ENCODE assay signal across 1 cellular context in the genomic region with DNA sequence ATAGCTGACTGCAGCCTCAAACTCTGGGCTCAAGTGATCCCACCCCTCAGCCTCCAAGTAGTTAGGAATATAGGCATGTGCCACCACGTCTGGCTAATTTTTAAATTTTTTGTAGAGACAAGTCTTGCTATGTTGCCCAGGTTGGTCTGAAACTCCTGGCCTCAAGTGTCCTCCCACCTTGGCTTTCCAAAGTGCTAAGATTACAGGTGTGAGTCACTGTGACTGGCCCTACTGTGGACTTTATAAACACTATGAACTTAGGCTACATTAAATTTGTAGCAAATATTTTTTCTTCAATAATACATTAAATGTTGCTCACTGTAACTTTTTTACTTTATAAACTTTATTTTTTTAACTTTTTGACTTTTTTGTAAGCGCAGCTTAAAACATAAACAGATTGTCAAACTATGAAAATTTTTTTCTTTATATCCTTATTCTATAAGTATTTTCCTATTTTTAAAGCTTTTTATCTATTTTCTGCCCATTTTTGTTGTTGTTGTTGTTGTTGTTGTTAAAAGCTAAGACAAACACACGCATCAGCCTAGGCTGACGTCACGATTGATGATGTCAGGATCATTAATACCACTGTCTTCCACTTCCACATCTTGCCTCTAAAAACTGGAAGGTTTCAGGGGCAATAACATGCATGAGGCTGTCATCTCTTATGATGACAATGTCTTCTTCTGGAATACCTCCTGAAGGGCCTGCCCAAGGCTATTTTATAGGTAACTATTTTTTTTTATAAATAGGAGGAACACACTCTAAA.
TF ChIP-seq lines count a peak whose summit lies in the region.

No MANE protein-coding gene starts in this region.

TF ChIP-seq in HepG2, 621 proteins besides CTCF, POLR2A, EP300 and RAD21 (continued from another document):
- TF ChIP-seq CREB1 (IDR thresholded peaks at IDR 0.05) (peak; percentile 94), CREB1 (CRISPR knock-in tag; IDR thresholded peaks at IDR 0.05) (no peak), ATF7 (IDR thresholded peaks at IDR 0.05) (0 out of 2 replicates have a peak, but pooled peaks have one; percentile 27), ATF7 (CRISPR knock-in tag; IDR thresholded peaks at IDR 0.05) (no peak), NCOR1 (IDR thresholded peaks at IDR 0.05; ENCODE audit: borderline replicate concordance, low read length) (no peak)
- TF ChIP-seq, protein P1, sequence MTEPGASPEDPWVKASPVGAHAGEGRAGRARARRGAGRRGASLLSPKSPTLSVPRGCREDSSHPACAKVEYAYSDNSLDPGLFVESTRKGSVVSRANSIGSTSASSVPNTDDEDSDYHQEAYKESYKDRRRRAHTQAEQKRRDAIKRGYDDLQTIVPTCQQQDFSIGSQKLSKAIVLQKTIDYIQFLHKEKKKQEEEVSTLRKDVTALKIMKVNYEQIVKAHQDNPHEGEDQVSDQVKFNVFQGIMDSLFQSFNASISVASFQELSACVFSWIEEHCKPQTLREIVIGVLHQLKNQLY (CRISPR knock-in tag; IDR thresholded peaks at IDR 0.05): no peak
- TF ChIP-seq, protein P2, sequence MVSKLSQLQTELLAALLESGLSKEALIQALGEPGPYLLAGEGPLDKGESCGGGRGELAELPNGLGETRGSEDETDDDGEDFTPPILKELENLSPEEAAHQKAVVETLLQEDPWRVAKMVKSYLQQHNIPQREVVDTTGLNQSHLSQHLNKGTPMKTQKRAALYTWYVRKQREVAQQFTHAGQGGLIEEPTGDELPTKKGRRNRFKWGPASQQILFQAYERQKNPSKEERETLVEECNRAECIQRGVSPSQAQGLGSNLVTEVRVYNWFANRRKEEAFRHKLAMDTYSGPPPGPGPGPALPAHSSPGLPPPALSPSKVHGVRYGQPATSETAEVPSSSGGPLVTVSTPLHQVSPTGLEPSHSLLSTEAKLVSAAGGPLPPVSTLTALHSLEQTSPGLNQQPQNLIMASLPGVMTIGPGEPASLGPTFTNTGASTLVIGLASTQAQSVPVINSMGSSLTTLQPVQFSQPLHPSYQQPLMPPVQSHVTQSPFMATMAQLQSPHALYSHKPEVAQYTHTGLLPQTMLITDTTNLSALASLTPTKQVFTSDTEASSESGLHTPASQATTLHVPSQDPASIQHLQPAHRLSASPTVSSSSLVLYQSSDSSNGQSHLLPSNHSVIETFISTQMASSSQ (IDR thresholded peaks at IDR 0.05; ENCODE audit: low read depth): no peak
- TF ChIP-seq, protein P2 (CRISPR knock-in tag; IDR thresholded peaks at IDR 0.05; ENCODE audit: borderline replicate concordance): no peak
TF ChIP-seq in HepG2: peak in this region for 2.
